ENCODE assay signal across 2 cellular contexts in the genomic region with DNA sequence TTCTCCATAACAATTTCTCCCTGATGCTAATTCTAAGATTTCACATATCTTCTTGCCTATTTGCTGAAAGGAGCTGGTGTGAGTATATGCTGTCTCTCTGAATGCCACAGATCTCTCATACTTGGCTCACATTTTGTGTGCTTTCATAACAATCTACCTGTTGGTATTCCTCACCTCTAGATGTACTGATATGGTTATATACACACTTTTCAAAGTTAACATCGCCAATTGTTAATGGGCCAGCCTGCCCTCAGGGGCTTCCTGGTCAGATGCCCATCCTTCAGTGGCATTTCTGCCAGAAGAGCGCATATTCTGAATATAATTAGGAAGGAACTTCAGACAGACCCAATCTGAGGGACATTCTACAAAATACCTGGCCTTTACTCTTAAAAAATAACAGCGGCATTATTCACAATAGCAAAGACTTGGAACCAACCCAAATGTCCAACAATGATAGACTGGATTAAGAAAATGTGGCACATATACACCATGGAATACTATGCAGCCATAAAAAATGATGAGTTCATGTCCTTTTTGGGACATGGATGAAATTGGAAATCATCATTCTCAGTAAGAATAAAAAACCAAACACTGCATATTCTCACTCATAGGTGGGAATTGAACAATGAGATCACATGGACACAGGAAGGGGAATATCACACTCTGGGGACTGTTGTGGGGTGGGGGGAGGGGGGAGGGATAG.
A peak's percentile ranks its signal among the peaks of the same experiment; 100 is the strongest.
TF ChIP-seq lines count a peak whose summit lies in the region.

No MANE protein-coding gene starts in this region.

TF ChIP-seq in HEK293, 187 proteins besides CTCF, POLR2A, EP300 and RAD21:
- peak; percentile 48; the same call in 1 of the 2 replicates for TF ChIP-seq ZNF146 (tag by site-specific recombination; IDR thresholded peaks at IDR 0.05)

TF ChIP-seq in K562, 482 proteins besides CTCF, POLR2A, EP300 and RAD21:
- TF ChIP-seq BCOR (IDR thresholded peaks at IDR 0.05) (peak; percentile 84), ZNF146 (CRISPR knock-in tag; IDR thresholded peaks at IDR 0.05; ENCODE audit: unreplicated experiment) (peak; percentile 84), RBM25 (IDR thresholded peaks at IDR 0.05; ENCODE audit: low read depth, low read length, severe bottlenecking) (peak; percentile 18), KDM1A (IDR thresholded peaks at IDR 0.05) (peak in 1 of 2 experiments; percentile 39; a peak in 1 of 4 replicates), ADNP (tag; IDR thresholded peaks at IDR 0.05) (0 out of 2 replicates have a peak, but pooled peaks have one; percentile 21)
TF ChIP-seq in K562: peak in this region for 5; not testable (repeated sequence) for 477.
